In genomic region chr1:151371744-151372410, GRCh38 we compare ENCODE assay signal across 10 cellular contexts. TPM values are rescaled to one million over a fixed set of nuclear protein-coding genes. Genes with fewer than 3 reads are reported as not detected.
DNase-seq lines count a peak whose midpoint lies in the region; ATAC-seq, FAIRE-seq and TF ChIP-seq lines count a peak whose summit lies in the region.
"Had no signal": no experiment of that assay in that cellular context is flagged by ENCODE, and none has a peak within 500 bp of the region (broad histone marks: within the 10 kb centered on the region; RNA-seq: fewer than 3 reads in every experiment).

No MANE protein-coding gene starts in this region.

- intact Hi-C loops in A673 (cut with micrococcal nuclease; ENCODE audit: unreplicated experiment) = no loop called here
- intact Hi-C loops in kidney (cut with DNase I) = no loop called here
- intact Hi-C loops in naive thymus-derived CD4-positive, alpha-beta T cell (cut with micrococcal nuclease) = no loop called here

- DNase-seq in A673 (ENCODE audit: low spot score) (peak; percentile 73), NCI-H1417 treated with DMSO at 0.1 percent for 48 hours (lab: John Stamatoyannopoulos, UW) (peak; percentile 30), astrocyte of the spinal cord (ENCODE audit: low read depth, low spot score) (peak; percentile 10), kidney (peak; percentile 84), epidermal melanocyte (ENCODE audit: insufficient read length, low spot score) (no peak)
- DNase-seq in naive thymus-derived CD4-positive, alpha-beta T cell = no peak
- DNase-seq in stimulated activated naive CD8-positive, alpha-beta T cell treated with anti-CD3 and anti-CD28 coated beads, Interleukin-15, amount 100 ng/mL, for 72 hours = no peak

- no peak overlapping the region for H3K4me3 Mint-ChIP-seq in naive thymus-derived CD4-positive, alpha-beta T cell
- no peak overlapping the region for H3K4me3 Mint-ChIP-seq in stimulated activated naive CD8-positive, alpha-beta T cell treated with anti-CD3 and anti-CD28 coated beads, Interleukin-15, amount 100 ng/mL, for 72 hours

- TF ChIP-seq CTCF in A673 (conservative IDR thresholded peaks at IDR 0.05; ENCODE audit: low read depth, low read length) = no peak
- no peak for TF ChIP-seq CTCF in astrocyte of the spinal cord (IDR thresholded peaks at IDR 0.05; ENCODE audit: low read depth, low read length)
- TF ChIP-seq CTCF in kidney (IDR thresholded peaks at IDR 0.05; ENCODE audit: borderline replicate concordance, extremely low read depth, insufficient read depth) = no peak

- no TSS peak for BruUV-seq in A673 (replicated peaks; lab: Mats Ljungman, UMichigan)

- H3K27ac ChIP-seq in A673 (ENCODE audit: low read depth, low read length, poor library complexity, severe bottlenecking) = peak overlapping the region; percentile 65
- H3K27ac ChIP-seq in kidney (ENCODE audit: low read depth in 2 of 2, low read length in 2 of 2) = peak overlapping the region; percentile 85 to 93
- peak overlapping the region; percentile 75 for H3K27ac ChIP-seq in temporal lobe (ENCODE audit: low read depth, low read length)
- H3K27ac ChIP-seq in naive thymus-derived CD4-positive, alpha-beta T cell (ENCODE audit: low read depth, low read length) = no peak overlapping the region

- no peak overlapping the region for H3K27ac Mint-ChIP-seq in naive thymus-derived CD4-positive, alpha-beta T cell
- peak overlapping the region in 1 of 2 donors; percentile 42 for H3K27ac Mint-ChIP-seq in stimulated activated naive CD8-positive, alpha-beta T cell treated with anti-CD3 and anti-CD28 coated beads, Interleukin-15, amount 100 ng/mL, for 72 hours

- H3K27me3 Mint-ChIP-seq in naive thymus-derived CD4-positive, alpha-beta T cell = peaks cover 0 to 8% (median 0%) of the 10 kb centered on the region in 5 donors
- H3K27me3 Mint-ChIP-seq in stimulated activated naive CD8-positive, alpha-beta T cell treated with anti-CD3 and anti-CD28 coated beads, Interleukin-15, amount 100 ng/mL, for 72 hours = no peaks in the 10 kb centered on the region

- ATAC-seq in naive thymus-derived CD4-positive, alpha-beta T cell = no peak
- ATAC-seq in stimulated activated naive CD8-positive, alpha-beta T cell treated with anti-CD3 and anti-CD28 coated beads, Interleukin-15, amount 100 ng/mL, for 72 hours = no peak

- peak overlapping the region in 1 of 2 donors; percentile 79 for H3K9ac ChIP-seq in kidney (ENCODE audit: low read length in 2 of 2)

- POLR2A ChIA-PET in A673 (lab: Charles Lee; ENCODE audit: low non-redundant PET) = interaction anchor here (0.8 kb wide), 1 partner anchor 328 kb away, joined by 3 read pairs; no protein-coding TSS in a partner anchor
- POLR2A ChIA-PET in naive thymus-derived CD4-positive, alpha-beta T cell (lab: Charles Lee) = no interaction called here

- in situ Hi-C loops in astrocyte of the spinal cord (cut with HindIII; ENCODE audit: low sequenced_read_pairs) = no loop called here

- peaks cover 30% of the 10 kb centered on the region for H3K4me1 ChIP-seq in A673 (ENCODE audit: insufficient read depth, low read length, poor library complexity, severe bottlenecking)
- peaks cover 45 to 48% of the 10 kb centered on the region in 2 donors for H3K4me1 ChIP-seq in kidney (ENCODE audit: control insufficient read depth in 1 of 2, insufficient read depth in 1 of 2, low read depth in 1 of 2, low read length in 2 of 2)
- no peaks in the 10 kb centered on the region for H3K4me1 ChIP-seq in naive thymus-derived CD4-positive, alpha-beta T cell (ENCODE audit: control insufficient read depth in 2 of 2, insufficient read depth in 2 of 2, low read length in 2 of 2)

- H3K27me3 ChIP-seq in A673 (replicated peaks; ENCODE audit: insufficient read depth, low read depth, low read length, poor library complexity) = no peaks in the 10 kb centered on the region
- no peaks in the 10 kb centered on the region for H3K27me3 ChIP-seq in naive thymus-derived CD4-positive, alpha-beta T cell (ENCODE audit: control insufficient read depth in 2 of 2, insufficient read depth in 2 of 2, low read length in 2 of 2)
- H3K27me3 ChIP-seq: BLaER1 treated with 17β-estradiol and CSF1 and Interleukin-3, amounts not matched to agents 10 nM and 100 nM had no signal

- no peaks in the 10 kb centered on the region for H3K9me3 Mint-ChIP-seq in naive thymus-derived CD4-positive, alpha-beta T cell
- no peaks in the 10 kb centered on the region for H3K9me3 Mint-ChIP-seq in stimulated activated naive CD8-positive, alpha-beta T cell treated with anti-CD3 and anti-CD28 coated beads, Interleukin-15, amount 100 ng/mL, for 72 hours

- H3K4me3 ChIP-seq in A673 (ENCODE audit: low read depth, low read length, poor library complexity, severe bottlenecking) (no peak overlapping the region), astrocyte of the spinal cord (ENCODE audit: low read depth, low read length) (peak overlapping the region; percentile 32), kidney (ENCODE audit: low read length in 2 of 2) (peak overlapping the region; percentile 65 to 87)
- no peak overlapping the region for H3K4me3 ChIP-seq in naive thymus-derived CD4-positive, alpha-beta T cell (ENCODE audit: low read length)
- H3K4me3 ChIP-seq: BLaER1 treated with 17β-estradiol and CSF1 and Interleukin-3, amounts not matched to agents 10 nM and 100 nM had no signal

- H3K36me3 ChIP-seq in A673 (ENCODE audit: insufficient read depth, low read length, poor library complexity, severe bottlenecking) (no peaks in the 10 kb centered on the region), kidney (ENCODE audit: control insufficient read depth in 1 of 2, insufficient read depth in 2 of 2, low read length in 2 of 2) (no peaks in the 10 kb centered on the region)
- H3K36me3 ChIP-seq in naive thymus-derived CD4-positive, alpha-beta T cell (ENCODE audit: control insufficient read depth in 2 of 3, insufficient read depth in 3 of 3, low read length in 3 of 3) = no peaks in the 10 kb centered on the region
- H3K36me3 ChIP-seq: BLaER1 treated with 17β-estradiol and CSF1 and Interleukin-3, amounts not matched to agents 10 nM and 100 nM had no signal

- H3K9me3 ChIP-seq in A673 (ENCODE audit: low read depth, low read length, poor library complexity, severe bottlenecking) (no peaks in the 10 kb centered on the region), kidney (ENCODE audit: control insufficient read depth in 1 of 2, low read length in 2 of 2) (no peaks in the 10 kb centered on the region)
- H3K9me3 ChIP-seq in naive thymus-derived CD4-positive, alpha-beta T cell (ENCODE audit: control insufficient read depth in 2 of 3, low read length in 3 of 3) = no peaks in the 10 kb centered on the region
- H3K9me3 ChIP-seq: BLaER1 treated with 17β-estradiol and CSF1 and Interleukin-3, amounts not matched to agents 10 nM and 100 nM had no signal

- H3K4me1 Mint-ChIP-seq in naive thymus-derived CD4-positive, alpha-beta T cell = peaks cover 0 to 6% (median 0%) of the 10 kb centered on the region in 7 donors
- peaks cover 7% of the 10 kb centered on the region for H3K4me1 Mint-ChIP-seq in stimulated activated naive CD8-positive, alpha-beta T cell treated with anti-CD3 and anti-CD28 coated beads, Interleukin-15, amount 100 ng/mL, for 72 hours

- no peaks in the 10 kb centered on the region for H3K36me3 Mint-ChIP-seq in naive thymus-derived CD4-positive, alpha-beta T cell

- CTCF ChIA-PET in A673 (lab: Charles Lee) = no interaction called here
- CTCF ChIA-PET in naive thymus-derived CD4-positive, alpha-beta T cell (lab: Charles Lee) = no interaction called here

- FAIRE-seq in kidney (lab: Jason Lieb, UNC) = no peak

RNA-seq across cellular contexts. Expression of gene SELENBP1, which starts 0.6 kb away (rescaled TPM):
- total RNA-seq in A673 (2021) (0.50 TPM in 1 of 2 replicates, not detected in the other), kidney (50.0 TPM), temporal lobe (5.7 TPM)
- 161 TPM for polyA plus RNA-seq in kidney (ENCODE audit: insufficient read depth, low read depth, low replicate concordance)
- not detected for total RNA-seq in naive thymus-derived CD4-positive, alpha-beta T cell
- polyA plus RNA-seq in naive thymus-derived CD4-positive, alpha-beta T cell = not detected
- total RNA-seq: T-helper 2 cell treated with Interferon-gamma antibody and Interleukin-4, amounts not matched to agents 100 ng/mL and 5 ng/mL, for 36 hours had no signal

RNA-seq across cellular contexts. Expression of gene RFX5, which starts 24.8 kb away (rescaled TPM):
- total RNA-seq in A673 (2021) (49.0 and 51.8 TPM in 2 replicates), kidney (46.6 TPM), temporal lobe (15.5 TPM)
- polyA plus RNA-seq in kidney (ENCODE audit: insufficient read depth, low read depth, low replicate concordance) = 17.9 TPM
- total RNA-seq in naive thymus-derived CD4-positive, alpha-beta T cell = 10 to 100 TPM; 62.6 to 89.3 (median 82.2) TPM
- 10 to 100 TPM; 26.6 to 29.6 TPM for polyA plus RNA-seq in naive thymus-derived CD4-positive, alpha-beta T cell

RNA-seq across cellular contexts. Expression of gene PSMB4, which starts 27.5 kb away (rescaled TPM):
- total RNA-seq in A673 (2021) (553 and 565 TPM in 2 replicates), kidney (212 TPM), temporal lobe (168 TPM)
- 436 TPM for polyA plus RNA-seq in kidney (ENCODE audit: insufficient read depth, low read depth, low replicate concordance)
- total RNA-seq in naive thymus-derived CD4-positive, alpha-beta T cell = 100 to 1,000 TPM; 190 to 339 (median 267) TPM
- 10 to 100 TPM; 54.5 to 60.8 TPM for polyA plus RNA-seq in naive thymus-derived CD4-positive, alpha-beta T cell

RNA-seq across cellular contexts. Expression of gene PI4KB, which starts 44.7 kb away (rescaled TPM):
- total RNA-seq in A673 (2021) = 62.1 and 62.8 TPM in 2 replicates
- total RNA-seq in kidney = 60.9 TPM
- polyA plus RNA-seq in kidney (ENCODE audit: insufficient read depth, low read depth, low replicate concordance) = 43.5 TPM
- 34.4 TPM for total RNA-seq in temporal lobe
- 10 to 100 TPM; 64.0 to 91.9 (median 76.3) TPM for total RNA-seq in naive thymus-derived CD4-positive, alpha-beta T cell
- polyA plus RNA-seq in naive thymus-derived CD4-positive, alpha-beta T cell = 10 to 100 TPM; 48.5 to 76.7 TPM

Comparison
In these comparisons a context has a peak if more than half of its experiments do, and no peak if none do; other contexts are left out.
1. DNase-seq: peak in A673 (single experiment), NCI-H1417 treated with DMSO at 0.1 percent for 48 hours (single experiment), astrocyte of the spinal cord (single experiment) and kidney (single experiment); none in naive thymus-derived CD4-positive, alpha-beta T cell (0 of 9), epidermal melanocyte (single experiment) and stimulated activated naive CD8-positive, alpha-beta T cell treated with anti-CD3 and anti-CD28 coated beads, Interleukin-15, amount 100 ng/mL, for 72 hours (0 of 2).
2. H3K4me3 ChIP-seq: peak in astrocyte of the spinal cord (single experiment) and kidney (2 of 2); none in A673 (single experiment) and naive thymus-derived CD4-positive, alpha-beta T cell (single experiment).